In the genomic region with DNA sequence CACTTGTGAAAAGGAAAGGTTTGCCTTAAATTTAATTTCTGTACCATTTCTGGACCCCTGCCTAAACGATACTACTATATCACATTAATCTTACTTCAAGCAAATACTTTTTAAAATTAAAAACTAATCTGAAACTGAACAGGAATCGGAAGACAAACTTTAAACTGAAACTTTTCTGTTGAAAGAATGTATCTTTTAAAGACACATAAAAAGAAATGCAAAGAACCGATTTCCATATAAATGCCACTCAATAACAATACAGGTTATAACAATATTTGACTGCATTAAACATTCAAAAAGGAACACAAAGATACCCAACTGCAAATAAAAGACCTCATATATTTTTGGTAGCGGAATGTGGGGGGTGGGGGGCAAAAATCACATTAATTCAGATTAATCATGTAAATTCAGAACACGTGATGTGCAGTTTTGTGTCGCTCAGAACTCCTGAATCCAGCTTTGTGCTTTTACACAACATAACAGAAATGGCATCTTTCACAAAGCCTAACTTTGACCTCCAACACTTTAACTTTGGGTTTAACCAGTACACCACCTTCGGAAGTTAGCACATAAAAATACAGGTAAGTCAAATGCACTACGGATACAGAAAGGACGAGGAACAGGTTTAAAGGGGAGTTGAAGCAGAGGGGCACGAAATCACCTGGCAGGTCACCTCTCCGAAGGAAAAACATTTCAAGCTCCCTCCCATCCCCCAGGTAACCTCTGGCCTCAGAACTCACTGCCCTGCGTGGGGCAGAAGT, we compare ENCODE assay signal across 8 cellular contexts. TPM values are rescaled to one million over a fixed set of nuclear protein-coding genes. Genes with fewer than 3 reads are reported as not detected.
DNase-seq lines count a peak whose midpoint lies in the region; ATAC-seq and TF ChIP-seq lines count a peak whose summit lies in the region.

No MANE protein-coding gene starts in this region.

- H2AFZ ChIP-seq in smooth muscle cell (ENCODE audit: low read depth) = peak overlapping the region; percentile 20

- intact Hi-C loops in activated T-helper 1 cell treated with anti-CD3 and anti-CD28 coated beads, Interleukin-12 subunit alpha, Interleukin-12 subunit beta, Interleukin-2, Interleukin-4 antibody, amounts not matched to agents 30 ng/mL and 10 ng/mL and 1 ng/mL, durations not matched to agents 14 hours and 24 hours and 36 hours (cut with micrococcal nuclease) = loop anchor here (5.0 kb wide), 1 partner anchor 522 kb away; no protein-coding TSS in a partner anchor

- WGBS in smooth muscle cell (ENCODE audit: low lambda C conversion rate) = 13% methylated on average over 12 of the region's 12 CpGs

- ATAC-seq in HG03521 (IDR thresholded peaks at IDR 0.05; ENCODE audit: unreplicated experiment) = no peak
- no peak for ATAC-seq in HG03135 (IDR thresholded peaks at IDR 0.05; ENCODE audit: unreplicated experiment)

- no peaks in the 10 kb centered on the region for H3K36me3 Mint-ChIP-seq in activated T-helper 1 cell treated with anti-CD3 and anti-CD28 coated beads, Interleukin-12 subunit alpha, Interleukin-12 subunit beta, Interleukin-2, Interleukin-4 antibody, amounts not matched to agents 30 ng/mL and 10 ng/mL and 1 ng/mL, durations not matched to agents 14 hours and 24 hours and 36 hours (ENCODE audit: low read depth)

- H3K79me2 ChIP-seq in smooth muscle cell (ENCODE audit: low read depth) = peaks cover 30% of the 10 kb centered on the region

- TF ChIP-seq CTCF in HFF-Myc (IDR thresholded peaks at IDR 0.05; ENCODE audit: low read depth, low read length, missing control alignments) (no peak), smooth muscle cell (IDR thresholded peaks at IDR 0.05; ENCODE audit: borderline replicate concordance, insufficient read depth, poor library complexity, severe bottlenecking) (no peak)

- no peaks in the 10 kb centered on the region for H3K9me3 ChIP-seq in iPS-18a (ENCODE audit: control insufficient read depth, low read depth, low read length)
- H3K9me3 ChIP-seq in smooth muscle cell (replicated peaks; ENCODE audit: low read depth) = no peaks in the 10 kb centered on the region

- peak overlapping the region; percentile 84 for H3K4me3 Mint-ChIP-seq in activated T-helper 1 cell treated with anti-CD3 and anti-CD28 coated beads, Interleukin-12 subunit alpha, Interleukin-12 subunit beta, Interleukin-2, Interleukin-4 antibody, amounts not matched to agents 30 ng/mL and 10 ng/mL and 1 ng/mL, durations not matched to agents 14 hours and 24 hours and 36 hours

- no peaks in the 10 kb centered on the region for H3F3A ChIP-seq in smooth muscle cell (ENCODE audit: low read depth)

- H3K27me3 Mint-ChIP-seq in activated T-helper 1 cell treated with anti-CD3 and anti-CD28 coated beads, Interleukin-12 subunit alpha, Interleukin-12 subunit beta, Interleukin-2, Interleukin-4 antibody, amounts not matched to agents 30 ng/mL and 10 ng/mL and 1 ng/mL, durations not matched to agents 14 hours and 24 hours and 36 hours (ENCODE audit: insufficient read depth) = peaks cover 64% of the 10 kb centered on the region

- H3K27ac Mint-ChIP-seq in activated T-helper 1 cell treated with anti-CD3 and anti-CD28 coated beads, Interleukin-12 subunit alpha, Interleukin-12 subunit beta, Interleukin-2, Interleukin-4 antibody, amounts not matched to agents 30 ng/mL and 10 ng/mL and 1 ng/mL, durations not matched to agents 14 hours and 24 hours and 36 hours = peak overlapping the region; percentile 8

- H3K36me3 ChIP-seq in iPS-18a (ENCODE audit: control insufficient read depth, low read depth, low read length) (no peaks in the 10 kb centered on the region), smooth muscle cell (ENCODE audit: low read depth) (no peaks in the 10 kb centered on the region)

- H3K9ac ChIP-seq in iPS-18a (ENCODE audit: low read length) (peak overlapping the region; percentile 50), smooth muscle cell (ENCODE audit: low read depth) (peak overlapping the region; percentile 70)

- peak overlapping the region; percentile 97 for H3K4me2 ChIP-seq in smooth muscle cell

- no peak overlapping the region for H3K27ac ChIP-seq in iPS-18a (ENCODE audit: low read length)
- no peak overlapping the region for H3K27ac ChIP-seq in smooth muscle cell (ENCODE audit: low read depth)

- peaks cover 21% of the 10 kb centered on the region for H4K20me1 ChIP-seq in smooth muscle cell (ENCODE audit: low read depth)

- H3K9me3 Mint-ChIP-seq in activated T-helper 1 cell treated with anti-CD3 and anti-CD28 coated beads, Interleukin-12 subunit alpha, Interleukin-12 subunit beta, Interleukin-2, Interleukin-4 antibody, amounts not matched to agents 30 ng/mL and 10 ng/mL and 1 ng/mL, durations not matched to agents 14 hours and 24 hours and 36 hours = no peaks in the 10 kb centered on the region

- H3K4me1 ChIP-seq in iPS-18a (ENCODE audit: control insufficient read depth, low read depth, low read length) (peaks cover 14% of the 10 kb centered on the region), smooth muscle cell (ENCODE audit: low read depth) (peaks cover 11% of the 10 kb centered on the region)

- H3K27me3 ChIP-seq in iPS-18a (ENCODE audit: control insufficient read depth, insufficient read depth, low read length) (peaks cover 16% of the 10 kb centered on the region), smooth muscle cell (ENCODE audit: low read depth) (no peaks in the 10 kb centered on the region)

- peaks cover 5% of the 10 kb centered on the region for H3K4me1 Mint-ChIP-seq in activated T-helper 1 cell treated with anti-CD3 and anti-CD28 coated beads, Interleukin-12 subunit alpha, Interleukin-12 subunit beta, Interleukin-2, Interleukin-4 antibody, amounts not matched to agents 30 ng/mL and 10 ng/mL and 1 ng/mL, durations not matched to agents 14 hours and 24 hours and 36 hours (ENCODE audit: low read depth)

- no peak for DNase-seq in HFF-Myc (ENCODE audit: extremely low read depth, low read depth)
- no peak for DNase-seq in activated T-helper 1 cell treated with anti-CD3 and anti-CD28 coated beads, Interleukin-12 subunit alpha, Interleukin-12 subunit beta, Interleukin-2, Interleukin-4 antibody, amounts not matched to agents 30 ng/mL and 10 ng/mL and 1 ng/mL, durations not matched to agents 14 hours and 24 hours and 36 hours (ENCODE audit: low spot score)
- no peak for DNase-seq in smooth muscle cell (lab: John Stamatoyannopoulos, UW; ENCODE audit: unreplicated experiment)
- DNase-seq in COLO829 (ENCODE audit: low spot score) = no peak
- no peak for DNase-seq in DMS153 (lab: John Stamatoyannopoulos, UW)

- peak overlapping the region; percentile 77 for H3K4me3 ChIP-seq in HFF-Myc (replicated peaks; ENCODE audit: low read depth, low read length)
- H3K4me3 ChIP-seq in iPS-18a (ENCODE audit: low read length) = peak overlapping the region; percentile 75
- peak overlapping the region; percentile 78 for H3K4me3 ChIP-seq in smooth muscle cell

RNA-seq across cellular contexts. Expression of a gene that starts 0.9 kb away (rescaled TPM):
- total RNA-seq in activated T-helper 1 cell treated with anti-CD3 and anti-CD28 coated beads, Interleukin-12 subunit alpha, Interleukin-12 subunit beta, Interleukin-2, Interleukin-4 antibody, amounts not matched to agents 30 ng/mL and 10 ng/mL and 1 ng/mL, durations not matched to agents 14 hours and 24 hours and 36 hours = 0.10 and 0.20 TPM in 2 replicates
- total RNA-seq in smooth muscle cell = 29.2 and 38.9 TPM in 2 replicates
- 14.3 and 17.7 TPM in 2 replicates for polyA plus RNA-seq in smooth muscle cell

Comparison
In these comparisons a context has a peak if more than half of its experiments do, and no peak if none do; other contexts are left out.
1. RNA of a gene that starts 0.9 kb away (total RNA-seq): 29.2 to 38.9 TPM in smooth muscle cell; 0.10 to 0.20 TPM in activated T-helper 1 cell treated with anti-CD3 and anti-CD28 coated beads, Interleukin-12 subunit alpha, Interleukin-12 subunit beta, Interleukin-2, Interleukin-4 antibody, amounts not matched to agents 30 ng/mL and 10 ng/mL and 1 ng/mL, durations not matched to agents 14 hours and 24 hours and 36 hours; every median in the first group is over 10 times any median in the second.
2. Peak in every context shown above with its lines, with median percentiles within 50 percentile points of each other: H3K4me3 ChIP-seq.